In the genomic region with DNA sequence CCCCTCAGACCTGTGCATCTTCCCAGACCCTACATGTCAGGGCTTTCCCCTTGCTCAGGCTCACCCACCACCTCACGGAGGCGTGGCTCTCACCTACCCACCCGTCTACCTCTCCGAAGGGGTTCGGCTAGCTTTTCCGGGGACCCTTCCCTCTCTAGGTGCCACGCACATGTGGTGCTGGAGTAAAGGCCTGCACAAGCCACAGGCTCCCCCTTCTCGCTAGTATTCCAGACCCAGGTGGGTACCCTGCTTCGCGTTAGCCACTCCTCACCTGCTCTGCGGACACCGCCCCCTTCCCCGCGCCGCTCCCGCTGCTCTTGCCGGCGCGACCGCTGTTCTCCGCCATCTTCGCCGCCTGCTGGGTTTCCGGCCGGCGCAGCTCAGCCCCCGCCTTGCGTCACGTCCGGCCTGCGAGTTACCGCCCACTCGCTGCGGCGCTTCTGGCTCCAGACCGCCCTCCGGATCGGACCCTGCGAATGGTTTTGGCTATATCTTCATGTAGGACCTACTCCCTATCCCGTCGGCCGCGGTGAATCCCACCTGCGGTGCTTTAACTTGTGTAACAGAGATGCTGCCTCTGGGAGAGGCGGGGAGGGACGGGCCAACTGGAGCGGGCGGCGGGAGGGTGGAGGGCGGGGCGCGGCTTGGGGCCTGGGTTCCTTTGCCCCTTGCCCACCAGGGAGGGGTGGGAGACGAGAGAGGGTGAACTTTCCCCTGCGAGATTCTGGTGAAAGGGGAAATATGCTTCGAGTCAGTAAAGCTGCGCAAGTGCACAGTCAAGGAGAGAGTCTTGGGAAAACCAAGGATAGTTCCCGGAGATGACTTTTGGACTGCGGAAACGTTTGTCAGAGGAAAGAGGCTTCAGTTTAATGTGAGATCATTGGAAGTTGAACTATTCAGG, we compare ENCODE assay signal across 1 cellular context.
TF ChIP-seq lines count a peak whose summit lies in the region.

A gene with protein sequence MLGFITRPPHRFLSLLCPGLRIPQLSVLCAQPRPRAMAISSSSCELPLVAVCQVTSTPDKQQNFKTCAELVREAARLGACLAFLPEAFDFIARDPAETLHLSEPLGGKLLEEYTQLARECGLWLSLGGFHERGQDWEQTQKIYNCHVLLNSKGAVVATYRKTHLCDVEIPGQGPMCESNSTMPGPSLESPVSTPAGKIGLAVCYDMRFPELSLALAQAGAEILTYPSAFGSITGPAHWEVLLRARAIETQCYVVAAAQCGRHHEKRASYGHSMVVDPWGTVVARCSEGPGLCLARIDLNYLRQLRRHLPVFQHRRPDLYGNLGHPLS (plus strand): TSS at position 425 of the 901 bp plus-strand sequence. CDS start 72 bp downstream, at position 497.
A gene with protein sequence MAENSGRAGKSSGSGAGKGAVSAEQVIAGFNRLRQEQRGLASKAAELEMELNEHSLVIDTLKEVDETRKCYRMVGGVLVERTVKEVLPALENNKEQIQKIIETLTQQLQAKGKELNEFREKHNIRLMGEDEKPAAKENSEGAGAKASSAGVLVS (minus strand): TSS at position 357 of the 901 bp plus-strand sequence. CDS start 11 bp downstream, at position 346.

TF ChIP-seq in K562, 482 proteins besides CTCF, POLR2A, EP300 and RAD21 (continued from another document and continues in another):
- TF ChIP-seq, protein P1, sequence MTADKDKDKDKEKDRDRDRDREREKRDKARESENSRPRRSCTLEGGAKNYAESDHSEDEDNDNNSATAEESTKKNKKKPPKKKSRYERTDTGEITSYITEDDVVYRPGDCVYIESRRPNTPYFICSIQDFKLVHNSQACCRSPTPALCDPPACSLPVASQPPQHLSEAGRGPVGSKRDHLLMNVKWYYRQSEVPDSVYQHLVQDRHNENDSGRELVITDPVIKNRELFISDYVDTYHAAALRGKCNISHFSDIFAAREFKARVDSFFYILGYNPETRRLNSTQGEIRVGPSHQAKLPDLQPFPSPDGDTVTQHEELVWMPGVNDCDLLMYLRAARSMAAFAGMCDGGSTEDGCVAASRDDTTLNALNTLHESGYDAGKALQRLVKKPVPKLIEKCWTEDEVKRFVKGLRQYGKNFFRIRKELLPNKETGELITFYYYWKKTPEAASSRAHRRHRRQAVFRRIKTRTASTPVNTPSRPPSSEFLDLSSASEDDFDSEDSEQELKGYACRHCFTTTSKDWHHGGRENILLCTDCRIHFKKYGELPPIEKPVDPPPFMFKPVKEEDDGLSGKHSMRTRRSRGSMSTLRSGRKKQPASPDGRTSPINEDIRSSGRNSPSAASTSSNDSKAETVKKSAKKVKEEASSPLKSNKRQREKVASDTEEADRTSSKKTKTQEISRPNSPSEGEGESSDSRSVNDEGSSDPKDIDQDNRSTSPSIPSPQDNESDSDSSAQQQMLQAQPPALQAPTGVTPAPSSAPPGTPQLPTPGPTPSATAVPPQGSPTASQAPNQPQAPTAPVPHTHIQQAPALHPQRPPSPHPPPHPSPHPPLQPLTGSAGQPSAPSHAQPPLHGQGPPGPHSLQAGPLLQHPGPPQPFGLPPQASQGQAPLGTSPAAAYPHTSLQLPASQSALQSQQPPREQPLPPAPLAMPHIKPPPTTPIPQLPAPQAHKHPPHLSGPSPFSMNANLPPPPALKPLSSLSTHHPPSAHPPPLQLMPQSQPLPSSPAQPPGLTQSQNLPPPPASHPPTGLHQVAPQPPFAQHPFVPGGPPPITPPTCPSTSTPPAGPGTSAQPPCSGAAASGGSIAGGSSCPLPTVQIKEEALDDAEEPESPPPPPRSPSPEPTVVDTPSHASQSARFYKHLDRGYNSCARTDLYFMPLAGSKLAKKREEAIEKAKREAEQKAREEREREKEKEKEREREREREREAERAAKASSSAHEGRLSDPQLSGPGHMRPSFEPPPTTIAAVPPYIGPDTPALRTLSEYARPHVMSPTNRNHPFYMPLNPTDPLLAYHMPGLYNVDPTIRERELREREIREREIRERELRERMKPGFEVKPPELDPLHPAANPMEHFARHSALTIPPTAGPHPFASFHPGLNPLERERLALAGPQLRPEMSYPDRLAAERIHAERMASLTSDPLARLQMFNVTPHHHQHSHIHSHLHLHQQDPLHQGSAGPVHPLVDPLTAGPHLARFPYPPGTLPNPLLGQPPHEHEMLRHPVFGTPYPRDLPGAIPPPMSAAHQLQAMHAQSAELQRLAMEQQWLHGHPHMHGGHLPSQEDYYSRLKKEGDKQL (CRISPR knock-in tag; IDR thresholded peaks at IDR 0.05; ENCODE audit: borderline replicate concordance), result no peak
- TF ChIP-seq ZSCAN29 (IDR thresholded peaks at IDR 0.05), result no peak
- TF ChIP-seq, protein P2, sequence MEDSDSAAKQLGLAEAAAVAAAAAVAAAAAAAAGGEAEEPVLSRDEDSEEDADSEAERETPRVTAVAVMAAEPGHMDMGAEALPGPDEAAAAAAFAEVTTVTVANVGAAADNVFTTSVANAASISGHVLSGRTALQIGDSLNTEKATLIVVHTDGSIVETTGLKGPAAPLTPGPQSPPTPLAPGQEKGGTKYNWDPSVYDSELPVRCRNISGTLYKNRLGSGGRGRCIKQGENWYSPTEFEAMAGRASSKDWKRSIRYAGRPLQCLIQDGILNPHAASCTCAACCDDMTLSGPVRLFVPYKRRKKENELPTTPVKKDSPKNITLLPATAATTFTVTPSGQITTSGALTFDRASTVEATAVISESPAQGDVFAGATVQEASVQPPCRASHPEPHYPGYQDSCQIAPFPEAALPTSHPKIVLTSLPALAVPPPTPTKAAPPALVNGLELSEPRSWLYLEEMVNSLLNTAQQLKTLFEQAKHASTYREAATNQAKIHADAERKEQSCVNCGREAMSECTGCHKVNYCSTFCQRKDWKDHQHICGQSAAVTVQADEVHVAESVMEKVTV (CRISPR knock-in tag; IDR thresholded peaks at IDR 0.05), result no peak
- TF ChIP-seq, protein P3, sequence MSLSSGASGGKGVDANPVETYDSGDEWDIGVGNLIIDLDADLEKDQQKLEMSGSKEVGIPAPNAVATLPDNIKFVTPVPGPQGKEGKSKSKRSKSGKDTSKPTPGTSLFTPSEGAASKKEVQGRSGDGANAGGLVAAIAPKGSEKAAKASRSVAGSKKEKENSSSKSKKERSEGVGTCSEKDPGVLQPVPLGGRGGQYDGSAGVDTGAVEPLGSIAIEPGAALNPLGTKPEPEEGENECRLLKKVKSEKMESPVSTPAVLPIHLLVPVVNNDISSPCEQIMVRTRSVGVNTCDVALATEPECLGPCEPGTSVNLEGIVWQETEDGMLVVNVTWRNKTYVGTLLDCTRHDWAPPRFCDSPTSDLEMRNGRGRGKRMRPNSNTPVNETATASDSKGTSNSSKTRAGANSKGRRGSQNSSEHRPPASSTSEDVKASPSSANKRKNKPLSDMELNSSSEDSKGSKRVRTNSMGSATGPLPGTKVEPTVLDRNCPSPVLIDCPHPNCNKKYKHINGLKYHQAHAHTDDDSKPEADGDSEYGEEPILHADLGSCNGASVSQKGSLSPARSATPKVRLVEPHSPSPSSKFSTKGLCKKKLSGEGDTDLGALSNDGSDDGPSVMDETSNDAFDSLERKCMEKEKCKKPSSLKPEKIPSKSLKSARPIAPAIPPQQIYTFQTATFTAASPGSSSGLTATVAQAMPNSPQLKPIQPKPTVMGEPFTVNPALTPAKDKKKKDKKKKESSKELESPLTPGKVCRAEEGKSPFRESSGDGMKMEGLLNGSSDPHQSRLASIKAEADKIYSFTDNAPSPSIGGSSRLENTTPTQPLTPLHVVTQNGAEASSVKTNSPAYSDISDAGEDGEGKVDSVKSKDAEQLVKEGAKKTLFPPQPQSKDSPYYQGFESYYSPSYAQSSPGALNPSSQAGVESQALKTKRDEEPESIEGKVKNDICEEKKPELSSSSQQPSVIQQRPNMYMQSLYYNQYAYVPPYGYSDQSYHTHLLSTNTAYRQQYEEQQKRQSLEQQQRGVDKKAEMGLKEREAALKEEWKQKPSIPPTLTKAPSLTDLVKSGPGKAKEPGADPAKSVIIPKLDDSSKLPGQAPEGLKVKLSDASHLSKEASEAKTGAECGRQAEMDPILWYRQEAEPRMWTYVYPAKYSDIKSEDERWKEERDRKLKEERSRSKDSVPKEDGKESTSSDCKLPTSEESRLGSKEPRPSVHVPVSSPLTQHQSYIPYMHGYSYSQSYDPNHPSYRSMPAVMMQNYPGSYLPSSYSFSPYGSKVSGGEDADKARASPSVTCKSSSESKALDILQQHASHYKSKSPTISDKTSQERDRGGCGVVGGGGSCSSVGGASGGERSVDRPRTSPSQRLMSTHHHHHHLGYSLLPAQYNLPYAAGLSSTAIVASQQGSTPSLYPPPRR (CRISPR knock-in tag; IDR thresholded peaks at IDR 0.05; ENCODE audit: borderline replicate concordance), result peak; percentile 94
- no peak for TF ChIP-seq SRSF3 (IDR thresholded peaks at IDR 0.05; ENCODE audit: insufficient read depth, low read length)
- no peak for TF ChIP-seq SMAD3 (CRISPR knock-in tag; conservative IDR thresholded peaks at IDR 0.05)
- TF ChIP-seq, protein P4, sequence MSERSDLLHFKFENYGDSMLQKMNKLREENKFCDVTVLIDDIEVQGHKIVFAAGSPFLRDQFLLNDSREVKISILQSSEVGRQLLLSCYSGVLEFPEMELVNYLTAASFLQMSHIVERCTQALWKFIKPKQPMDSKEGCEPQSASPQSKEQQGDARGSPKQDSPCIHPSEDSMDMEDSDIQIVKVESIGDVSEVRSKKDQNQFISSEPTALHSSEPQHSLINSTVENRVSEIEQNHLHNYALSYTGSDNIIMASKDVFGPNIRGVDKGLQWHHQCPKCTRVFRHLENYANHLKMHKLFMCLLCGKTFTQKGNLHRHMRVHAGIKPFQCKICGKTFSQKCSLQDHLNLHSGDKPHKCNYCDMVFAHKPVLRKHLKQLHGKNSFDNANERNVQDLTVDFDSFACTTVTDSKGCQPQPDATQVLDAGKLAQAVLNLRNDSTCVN (CRISPR knock-in tag; IDR thresholded peaks at IDR 0.05), result 0 out of 2 replicates have a peak, but pooled peaks have one; percentile 17
- TF ChIP-seq, protein P5, sequence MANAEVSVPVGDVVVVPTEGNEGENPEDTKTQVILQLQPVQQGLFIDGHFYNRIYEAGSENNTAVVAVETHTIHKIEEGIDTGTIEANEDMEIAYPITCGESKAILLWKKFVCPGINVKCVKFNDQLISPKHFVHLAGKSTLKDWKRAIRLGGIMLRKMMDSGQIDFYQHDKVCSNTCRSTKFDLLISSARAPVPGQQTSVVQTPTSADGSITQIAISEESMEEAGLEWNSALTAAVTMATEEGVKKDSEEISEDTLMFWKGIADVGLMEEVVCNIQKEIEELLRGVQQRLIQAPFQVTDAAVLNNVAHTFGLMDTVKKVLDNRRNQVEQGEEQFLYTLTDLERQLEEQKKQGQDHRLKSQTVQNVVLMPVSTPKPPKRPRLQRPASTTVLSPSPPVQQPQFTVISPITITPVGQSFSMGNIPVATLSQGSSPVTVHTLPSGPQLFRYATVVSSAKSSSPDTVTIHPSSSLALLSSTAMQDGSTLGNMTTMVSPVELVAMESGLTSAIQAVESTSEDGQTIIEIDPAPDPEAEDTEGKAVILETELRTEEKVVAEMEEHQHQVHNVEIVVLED (CRISPR knock-in tag; IDR thresholded peaks at IDR 0.05), result peak; percentile 62
- TF ChIP-seq, protein P6, sequence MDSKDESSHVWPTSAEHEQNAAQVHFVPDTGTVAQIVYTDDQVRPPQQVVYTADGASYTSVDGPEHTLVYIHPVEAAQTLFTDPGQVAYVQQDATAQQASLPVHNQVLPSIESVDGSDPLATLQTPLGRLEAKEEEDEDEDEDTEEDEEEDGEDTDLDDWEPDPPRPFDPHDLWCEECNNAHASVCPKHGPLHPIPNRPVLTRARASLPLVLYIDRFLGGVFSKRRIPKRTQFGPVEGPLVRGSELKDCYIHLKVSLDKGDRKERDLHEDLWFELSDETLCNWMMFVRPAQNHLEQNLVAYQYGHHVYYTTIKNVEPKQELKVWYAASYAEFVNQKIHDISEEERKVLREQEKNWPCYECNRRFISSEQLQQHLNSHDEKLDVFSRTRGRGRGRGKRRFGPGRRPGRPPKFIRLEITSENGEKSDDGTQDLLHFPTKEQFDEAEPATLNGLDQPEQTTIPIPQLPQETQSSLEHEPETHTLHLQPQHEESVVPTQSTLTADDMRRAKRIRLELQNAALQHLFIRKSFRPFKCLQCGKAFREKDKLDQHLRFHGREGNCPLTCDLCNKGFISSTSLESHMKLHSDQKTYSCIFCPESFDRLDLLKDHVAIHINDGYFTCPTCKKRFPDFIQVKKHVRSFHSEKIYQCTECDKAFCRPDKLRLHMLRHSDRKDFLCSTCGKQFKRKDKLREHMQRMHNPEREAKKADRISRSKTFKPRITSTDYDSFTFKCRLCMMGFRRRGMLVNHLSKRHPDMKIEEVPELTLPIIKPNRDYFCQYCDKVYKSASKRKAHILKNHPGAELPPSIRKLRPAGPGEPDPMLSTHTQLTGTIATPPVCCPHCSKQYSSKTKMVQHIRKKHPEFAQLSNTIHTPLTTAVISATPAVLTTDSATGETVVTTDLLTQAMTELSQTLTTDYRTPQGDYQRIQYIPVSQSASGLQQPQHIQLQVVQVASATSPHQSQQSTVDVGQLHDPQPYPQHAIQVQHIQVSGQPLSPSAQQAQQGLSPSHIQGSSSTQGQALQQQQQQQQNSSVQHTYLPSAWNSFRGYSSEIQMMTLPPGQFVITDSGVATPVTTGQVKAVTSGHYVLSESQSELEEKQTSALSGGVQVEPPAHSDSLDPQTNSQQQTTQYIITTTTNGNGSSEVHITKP (IDR thresholded peaks at IDR 0.05; ENCODE audit: partially characterized antibody), result peak; percentile 49
- no peak; the same call in 1 of the 2 replicates for TF ChIP-seq FOSL1 (tag; conservative IDR thresholded peaks at IDR 0.05)
- TF ChIP-seq SAFB (IDR thresholded peaks at IDR 0.05; ENCODE audit: borderline replicate concordance, low read depth, low read length), result no peak
- TF ChIP-seq PPARD (CRISPR knock-in tag; IDR thresholded peaks at IDR 0.05), result no peak
- TF ChIP-seq ZNF589 (CRISPR knock-in tag; IDR thresholded peaks at IDR 0.05; ENCODE audit: low read depth), result 0 out of 2 replicates have a peak, but pooled peaks have one; percentile 37
- no peak for TF ChIP-seq SMARCA5 (IDR thresholded peaks at IDR 0.05)
- no peak for TF ChIP-seq NUFIP1 (IDR thresholded peaks at IDR 0.05; ENCODE audit: partially characterized antibody)
- TF ChIP-seq TBL1XR1 (IDR thresholded peaks at IDR 0.05; ENCODE audit: low read length in 2 of 2), result no peak
- TF ChIP-seq, protein P7, sequence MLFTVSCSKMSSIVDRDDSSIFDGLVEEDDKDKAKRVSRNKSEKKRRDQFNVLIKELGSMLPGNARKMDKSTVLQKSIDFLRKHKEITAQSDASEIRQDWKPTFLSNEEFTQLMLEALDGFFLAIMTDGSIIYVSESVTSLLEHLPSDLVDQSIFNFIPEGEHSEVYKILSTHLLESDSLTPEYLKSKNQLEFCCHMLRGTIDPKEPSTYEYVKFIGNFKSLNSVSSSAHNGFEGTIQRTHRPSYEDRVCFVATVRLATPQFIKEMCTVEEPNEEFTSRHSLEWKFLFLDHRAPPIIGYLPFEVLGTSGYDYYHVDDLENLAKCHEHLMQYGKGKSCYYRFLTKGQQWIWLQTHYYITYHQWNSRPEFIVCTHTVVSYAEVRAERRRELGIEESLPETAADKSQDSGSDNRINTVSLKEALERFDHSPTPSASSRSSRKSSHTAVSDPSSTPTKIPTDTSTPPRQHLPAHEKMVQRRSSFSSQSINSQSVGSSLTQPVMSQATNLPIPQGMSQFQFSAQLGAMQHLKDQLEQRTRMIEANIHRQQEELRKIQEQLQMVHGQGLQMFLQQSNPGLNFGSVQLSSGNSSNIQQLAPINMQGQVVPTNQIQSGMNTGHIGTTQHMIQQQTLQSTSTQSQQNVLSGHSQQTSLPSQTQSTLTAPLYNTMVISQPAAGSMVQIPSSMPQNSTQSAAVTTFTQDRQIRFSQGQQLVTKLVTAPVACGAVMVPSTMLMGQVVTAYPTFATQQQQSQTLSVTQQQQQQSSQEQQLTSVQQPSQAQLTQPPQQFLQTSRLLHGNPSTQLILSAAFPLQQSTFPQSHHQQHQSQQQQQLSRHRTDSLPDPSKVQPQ (CRISPR knock-in tag; IDR thresholded peaks at IDR 0.05; ENCODE audit: borderline replicate concordance), result no peak
- TF ChIP-seq, protein P8, sequence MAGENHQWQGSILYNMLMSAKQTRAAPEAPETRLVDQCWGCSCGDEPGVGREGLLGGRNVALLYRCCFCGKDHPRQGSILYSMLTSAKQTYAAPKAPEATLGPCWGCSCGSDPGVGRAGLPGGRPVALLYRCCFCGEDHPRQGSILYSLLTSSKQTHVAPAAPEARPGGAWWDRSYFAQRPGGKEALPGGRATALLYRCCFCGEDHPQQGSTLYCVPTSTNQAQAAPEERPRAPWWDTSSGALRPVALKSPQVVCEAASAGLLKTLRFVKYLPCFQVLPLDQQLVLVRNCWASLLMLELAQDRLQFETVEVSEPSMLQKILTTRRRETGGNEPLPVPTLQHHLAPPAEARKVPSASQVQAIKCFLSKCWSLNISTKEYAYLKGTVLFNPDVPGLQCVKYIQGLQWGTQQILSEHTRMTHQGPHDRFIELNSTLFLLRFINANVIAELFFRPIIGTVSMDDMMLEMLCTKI (IDR thresholded peaks at IDR 0.05; ENCODE audit: partially characterized antibody), result no peak
